9 cellular contexts compared by ENCODE assay signal in the genomic region with DNA sequence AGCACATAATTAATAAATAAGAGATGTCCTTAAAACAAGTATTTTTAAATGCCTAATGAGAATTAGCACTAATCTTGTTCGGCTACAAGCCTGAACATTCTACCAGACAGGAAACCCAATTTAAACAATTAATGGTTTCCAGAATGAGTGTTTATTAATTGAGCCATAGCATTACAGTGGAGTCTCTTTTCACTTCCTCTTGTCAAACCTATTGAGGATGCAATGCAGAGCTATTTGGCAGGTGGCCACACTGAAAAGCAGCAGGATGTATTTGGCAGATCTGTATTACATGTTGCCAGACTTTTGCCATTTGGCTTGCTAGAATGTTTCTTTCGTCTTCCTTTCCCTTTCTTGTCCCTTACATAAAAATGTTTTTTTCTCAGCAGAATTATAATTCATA.
DNase-seq lines count a peak whose midpoint lies in the region; ATAC-seq and TF ChIP-seq lines count a peak whose summit lies in the region.
"Had no signal": no experiment of that assay in that cellular context is flagged by ENCODE, and none has a peak within 500 bp of the region (broad histone marks: within the 10 kb centered on the region; RNA-seq: fewer than 3 reads in every experiment).

No MANE protein-coding gene starts in this region.

- H3K4me3 ChIP-seq in GM12864 (ENCODE audit: low read depth, low read length): no peak overlapping the region
- no peak overlapping the region; the same call in 1 of the 2 replicates for H3K4me3 ChIP-seq in SK-N-MC
- H3K4me3 ChIP-seq in retinal pigment epithelial cell (ENCODE audit: low read length): no peak overlapping the region
- H3K4me3 ChIP-seq in upper lobe of right lung: no peak overlapping the region
- H3K4me3 ChIP-seq: ovary had no signal

- H3K9ac ChIP-seq in SK-N-MC (ENCODE audit: insufficient read length): no peak overlapping the region

- DNase-seq in GM12864 (ENCODE audit: low read depth): peak; percentile 43
- peak; percentile 76 for DNase-seq in SK-N-MC (ENCODE audit: low read depth, low spot score)
- DNase-seq in retinal pigment epithelial cell (ENCODE audit: low read depth): peak; percentile 76
- no peak for DNase-seq in upper lobe of right lung
- DNase-seq in middle frontal gyrus (ENCODE audit: extremely low spot score, low spot score): no peak
- DNase-seq in activated CD4-positive, CD25-positive, alpha-beta regulatory T cell treated with anti-CD3 and anti-CD28 coated beads, Interleukin-2, amount 50 U/mL, for 72 hours: no peak

- H3K27ac ChIP-seq in SK-N-MC (no peak overlapping the region), upper lobe of right lung (no peak overlapping the region)
- H3K27ac ChIP-seq: ovary had no signal

- H3K36me3 ChIP-seq in SK-N-MC (ENCODE audit: insufficient read depth, low read length) (no peaks in the 10 kb centered on the region), upper lobe of right lung (no peaks in the 10 kb centered on the region)
- H3K36me3 ChIP-seq: ovary had no signal

- intact Hi-C loops in upper lobe of right lung (cut with DNase I): no loop called here

- TF ChIP-seq CTCF in GM12864 (IDR thresholded peaks at IDR 0.05; ENCODE audit: low read depth, low read length, missing control alignments) (no peak), retinal pigment epithelial cell (conservative IDR thresholded peaks at IDR 0.05; ENCODE audit: low read depth, low read length) (no peak), upper lobe of right lung (IDR thresholded peaks at IDR 0.05) (no peak)

- H3K9me3 ChIP-seq in SK-N-MC (ENCODE audit: low read depth, low read length): no peaks in the 10 kb centered on the region
- no peaks in the 10 kb centered on the region for H3K9me3 ChIP-seq in upper lobe of right lung
- H3K9me3 ChIP-seq: ovary had no signal

- peaks cover 4% of the 10 kb centered on the region for H3K4me1 ChIP-seq in upper lobe of right lung

- ATAC-seq in GM21515 (IDR thresholded peaks at IDR 0.05; ENCODE audit: unreplicated experiment) (peak; percentile 88), HG03571 (IDR thresholded peaks at IDR 0.05; ENCODE audit: unreplicated experiment) (peak; percentile 90), upper lobe of right lung (no peak)

- no peaks in the 10 kb centered on the region for H3K27me3 ChIP-seq in upper lobe of right lung
- H3K27me3 ChIP-seq: ovary had no signal

Comparison
In these comparisons a context has a peak if more than half of its experiments do, and no peak if none do; other contexts are left out.
1. DNase-seq: peak in GM12864 (single experiment), SK-N-MC (single experiment) and retinal pigment epithelial cell (single experiment); none in upper lobe of right lung (single experiment), middle frontal gyrus (single experiment) and activated CD4-positive, CD25-positive, alpha-beta regulatory T cell treated with anti-CD3 and anti-CD28 coated beads, Interleukin-2, amount 50 U/mL, for 72 hours (single experiment).